10 cellular contexts compared by ENCODE assay signal in the genomic region with DNA sequence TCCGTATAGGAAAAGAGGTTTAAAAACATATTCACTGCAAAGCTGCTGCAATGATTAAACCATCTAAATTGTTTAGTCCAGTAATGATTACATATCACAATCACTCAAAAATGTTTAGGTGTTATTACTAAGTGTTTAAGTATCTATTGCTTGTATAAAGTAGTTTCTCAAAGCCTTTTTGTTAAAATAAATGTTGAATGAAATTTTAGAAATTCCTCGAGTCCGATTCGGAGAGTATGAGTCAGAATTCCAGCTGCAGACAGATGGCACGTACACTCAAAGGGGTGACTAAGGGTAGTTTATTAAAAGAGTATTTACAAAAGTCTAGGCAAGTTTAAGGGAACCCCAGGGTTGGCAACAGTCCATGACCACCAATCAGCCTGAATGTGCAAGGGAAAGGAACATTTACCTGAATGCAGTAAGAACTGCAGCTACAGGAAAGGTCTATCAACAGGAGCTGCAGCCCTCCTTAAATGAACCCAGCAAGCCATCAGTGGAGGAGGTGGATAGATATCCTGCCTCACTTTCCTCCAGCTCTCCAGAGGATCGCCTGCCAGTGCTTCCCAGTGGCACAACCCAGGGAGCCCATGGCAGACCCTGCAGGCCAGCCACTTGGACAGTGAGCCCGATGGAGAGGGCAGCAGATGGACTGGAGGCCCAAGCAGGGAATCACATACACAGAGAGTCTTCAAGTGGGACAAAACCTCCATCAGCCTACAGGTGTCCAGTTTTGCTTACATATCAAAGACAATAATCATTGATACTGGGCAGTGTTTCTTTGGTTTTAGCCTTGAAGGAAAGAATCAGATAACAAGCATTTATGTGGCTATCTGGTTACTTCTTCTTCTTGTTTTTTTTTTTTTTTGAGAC.
DNase-seq lines count a peak whose midpoint lies in the region; ATAC-seq and TF ChIP-seq lines count a peak whose summit lies in the region.
"Had no signal": no experiment of that assay in that cellular context is flagged by ENCODE, and none has a peak within 500 bp of the region (broad histone marks: within the 10 kb centered on the region; RNA-seq: fewer than 3 reads in every experiment).

No MANE protein-coding gene starts in this region.

- no peak overlapping the region for H3K4me3 Mint-ChIP-seq in neural progenitor cell

- H3K27ac ChIP-seq in neural progenitor cell: no peak overlapping the region
- H3K27ac ChIP-seq: psoas muscle had no signal

- ATAC-seq in GM18519 (IDR thresholded peaks at IDR 0.05; ENCODE audit: low FRiP score, unreplicated experiment) (no peak), GM18873 (IDR thresholded peaks at IDR 0.05; ENCODE audit: low FRiP score, unreplicated experiment) (no peak), HG03342 (IDR thresholded peaks at IDR 0.05; ENCODE audit: unreplicated experiment) (no peak)
- ATAC-seq: psoas muscle had no signal

- H3K9me3 Mint-ChIP-seq in neural progenitor cell: peaks cover 2% of the 10 kb centered on the region

- H3K4me2 ChIP-seq in neural progenitor cell: no peak overlapping the region

- H3K4me1 Mint-ChIP-seq in neural progenitor cell: no peaks in the 10 kb centered on the region

- H3K79me2 ChIP-seq in neural progenitor cell (ENCODE audit: low read depth): no peaks in the 10 kb centered on the region

- no peaks in the 10 kb centered on the region for H3K27me3 Mint-ChIP-seq in neural progenitor cell (ENCODE audit: insufficient read depth, low read depth)

- H3K9me3 ChIP-seq in neural progenitor cell (ENCODE audit: low read depth): no peaks in the 10 kb centered on the region
- H3K9me3 ChIP-seq: psoas muscle had no signal

- H3K9ac ChIP-seq in neural progenitor cell: no peak overlapping the region

- no peaks in the 10 kb centered on the region for H4K20me1 ChIP-seq in neural progenitor cell (ENCODE audit: low read depth)

- H3K27me3 ChIP-seq in neural progenitor cell: no peaks in the 10 kb centered on the region

- peak overlapping the region; percentile 1 for H3K27ac Mint-ChIP-seq in neural progenitor cell

- no peaks in the 10 kb centered on the region for H3K36me3 Mint-ChIP-seq in neural progenitor cell

- H3F3A ChIP-seq in neural progenitor cell (ENCODE audit: low read depth): no peaks in the 10 kb centered on the region

- H3K4me1 ChIP-seq in neural progenitor cell: no peaks in the 10 kb centered on the region
- H3K4me1 ChIP-seq: psoas muscle had no signal

- no peak overlapping the region for H3K4me3 ChIP-seq in neural progenitor cell
- H3K4me3 ChIP-seq: psoas muscle had no signal

- no peak overlapping the region for H2AFZ ChIP-seq in neural progenitor cell (replicated peaks)

- DNase-seq in AG20443 (ENCODE audit: low spot score) (peak; percentile 82), NCI-H69 (lab: John Stamatoyannopoulos, UW) (peak; percentile 43), dermis blood vessel endothelial cell (peak; percentile 71), neural progenitor cell (ENCODE audit: low spot score) (no peak), NCI-H2081 treated with DMSO at 0.1 percent for 48 hours (lab: John Stamatoyannopoulos, UW) (no peak)
- DNase-seq: central memory CD4-positive, alpha-beta T cell; psoas muscle had no signal

- H3K36me3 ChIP-seq in neural progenitor cell: no peaks in the 10 kb centered on the region

- TF ChIP-seq CTCF in neural progenitor cell (IDR thresholded peaks at IDR 0.05): no peak

Comparison
In these comparisons a context has a peak if more than half of its experiments do, and no peak if none do; other contexts are left out.
1. DNase-seq: peak in AG20443 (single experiment), NCI-H69 (single experiment) and dermis blood vessel endothelial cell (single experiment); none in neural progenitor cell (single experiment) and NCI-H2081 treated with DMSO at 0.1 percent for 48 hours (single experiment).